ENCODE assay signal across 8 cellular contexts in the genomic region with DNA sequence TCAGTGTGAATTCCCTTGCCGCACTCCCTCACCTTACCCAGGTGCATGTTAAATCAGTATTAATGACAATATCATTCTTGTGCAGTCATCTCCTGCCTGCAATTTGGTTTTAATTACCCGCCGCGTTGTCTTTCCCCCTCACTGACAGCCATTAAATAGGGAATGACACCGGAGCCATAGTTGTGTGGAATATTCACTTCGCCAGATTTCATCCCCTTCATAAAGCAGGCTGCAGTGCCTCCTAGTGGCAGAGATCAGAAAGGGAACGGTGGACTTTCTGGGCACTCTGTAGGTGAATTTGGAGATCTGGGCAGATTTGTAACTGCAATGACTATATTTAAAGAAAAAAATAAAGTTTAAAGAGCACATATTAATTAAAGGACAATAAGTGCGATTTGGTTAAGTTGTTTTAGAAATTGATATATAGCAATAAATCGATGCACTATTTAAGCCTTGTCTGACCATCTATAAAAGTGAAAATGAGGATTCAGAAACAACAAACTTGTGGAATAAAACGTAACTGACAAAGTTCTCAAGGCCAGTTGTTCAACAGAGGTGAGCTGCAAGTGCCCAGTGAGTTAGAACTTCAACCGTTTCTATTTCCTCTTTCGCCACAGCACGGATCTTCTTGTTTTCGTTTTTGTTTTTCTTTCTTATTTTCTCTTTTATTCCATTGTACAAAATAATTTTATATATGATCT.
A peak's percentile ranks its signal among the peaks of the same experiment; 100 is the strongest.
DNase-seq lines count a peak whose midpoint lies in the region; FAIRE-seq and TF ChIP-seq lines count a peak whose summit lies in the region.

No MANE protein-coding gene starts in this region.

- peak; percentile 63 to 82 (median 77) for TF ChIP-seq CTCF in breast epithelium (IDR thresholded peaks at IDR 0.05)

- no peaks in the 10 kb centered on the region for H3K4me1 ChIP-seq in breast epithelium
- H3K4me1 ChIP-seq in stomach smooth muscle (ENCODE audit: control insufficient read depth, insufficient read depth, low read length) = no peaks in the 10 kb centered on the region

- no peak overlapping the region for H3K9ac ChIP-seq in stomach smooth muscle (ENCODE audit: low read length in 2 of 2)

- peak; percentile 23 for FAIRE-seq in RCC 7860 (lab: Jason Lieb, UNC)

- peak; percentile 12 to 70 for DNase-seq in NCI-H524 (lab: John Stamatoyannopoulos, UW)
- DNase-seq in NCI-H524 treated with DMSO at 0.1 percent for 48 hours (lab: John Stamatoyannopoulos, UW) = no peak
- peak; percentile 28 for DNase-seq in HPDE6-E6E7 (ENCODE audit: extremely low spot score)
- peak; percentile 42 for DNase-seq in RCC 7860 (ENCODE audit: low spot score)
- DNase-seq in breast epithelium (ENCODE audit: low spot score in 2 of 2) = no peak
- peak; percentile 96 for DNase-seq in left kidney (ENCODE audit: low read depth, low spot score)
- DNase-seq in GOT3 (lab: John Stamatoyannopoulos, UW) = no peak

- H3K36me3 ChIP-seq in breast epithelium (no peaks in the 10 kb centered on the region), stomach smooth muscle (ENCODE audit: control insufficient read depth in 2 of 2, insufficient read depth in 2 of 2, low read length in 2 of 2) (no peaks in the 10 kb centered on the region)

- H3K27ac ChIP-seq in breast epithelium (no peak overlapping the region), stomach smooth muscle (ENCODE audit: low read length) (no peak overlapping the region)

- H3K27me3 ChIP-seq in breast epithelium = peaks cover 0 to 8% of the 10 kb centered on the region in 2 donors
- no peaks in the 10 kb centered on the region for H3K27me3 ChIP-seq in stomach smooth muscle (ENCODE audit: control insufficient read depth in 1 of 2, insufficient read depth in 2 of 2, low read length in 2 of 2)

- TF ChIP-seq POLR2A in breast epithelium (IDR thresholded peaks at IDR 0.05) = no peak

- intact Hi-C loops in breast epithelium (cut with DNase I; ENCODE audit: low total_unique reads) = no loop called here

- H3K9me3 ChIP-seq in breast epithelium (no peaks in the 10 kb centered on the region), stomach smooth muscle (ENCODE audit: control insufficient read depth in 2 of 2, low read length in 2 of 2) (no peaks in the 10 kb centered on the region)

- H3K4me3 ChIP-seq in breast epithelium (peak overlapping the region in 1 of 3 donors; percentile 7), stomach smooth muscle (ENCODE audit: low read length in 2 of 2) (peak overlapping the region; percentile 42 to 62)

Comparison
In these comparisons a context has a peak if more than half of its experiments do, and no peak if none do; other contexts are left out.
1. DNase-seq: peak in NCI-H524 (2 of 2), HPDE6-E6E7 (single experiment), RCC 7860 (single experiment) and left kidney (single experiment); none in NCI-H524 treated with DMSO at 0.1 percent for 48 hours (single experiment), breast epithelium (0 of 2) and GOT3 (single experiment).